Comparison of ENCODE assay signal across 9 cellular contexts in the genomic region with DNA sequence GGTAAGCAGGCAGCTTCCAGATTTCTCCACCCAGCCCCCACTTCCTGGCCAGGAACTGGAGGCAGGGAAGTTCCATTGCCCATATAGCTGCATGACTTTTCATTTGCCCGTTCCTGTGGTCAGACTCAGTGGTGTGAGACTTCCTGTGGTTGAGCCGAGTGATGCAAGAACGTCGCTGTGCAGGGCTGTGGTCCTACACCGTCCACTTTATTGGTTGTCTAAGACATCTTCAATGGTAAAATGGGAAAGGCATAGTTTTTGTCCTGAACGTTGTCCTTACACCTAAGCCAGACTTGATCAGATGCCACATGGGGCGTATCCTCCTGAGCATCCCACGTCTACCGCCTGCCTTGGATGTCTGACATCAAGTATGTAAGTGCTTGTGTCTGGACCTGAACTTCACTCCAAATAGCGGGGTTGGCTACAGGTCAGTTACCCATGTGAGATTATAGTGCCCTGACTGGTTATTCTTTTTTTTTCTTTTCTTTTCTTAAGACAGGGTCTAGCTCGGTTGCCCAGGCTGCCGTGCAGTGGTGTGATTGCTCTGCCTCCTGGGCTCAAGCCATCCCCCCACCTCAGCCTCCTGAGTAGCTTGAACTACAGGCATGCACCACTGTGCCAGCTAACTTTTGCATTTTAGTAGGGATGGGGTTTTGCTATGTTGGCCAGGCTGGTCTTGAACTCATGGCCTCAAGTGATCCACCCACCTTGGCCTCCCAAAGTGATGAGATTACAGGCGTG. TPM values are rescaled to one million over a fixed set of nuclear protein-coding genes. Genes with fewer than 3 reads are reported as not detected.
DNase-seq lines count a peak whose midpoint lies in the region; ATAC-seq and TF ChIP-seq lines count a peak whose summit lies in the region.
"Had no signal": no experiment of that assay in that cellular context is flagged by ENCODE, and none has a peak within 500 bp of the region (broad histone marks: within the 10 kb centered on the region; RNA-seq: fewer than 3 reads in every experiment).

No MANE protein-coding gene starts in this region.

- H3K36me3 ChIP-seq in breast epithelium, result no peaks in the 10 kb centered on the region
- no peaks in the 10 kb centered on the region for H3K36me3 ChIP-seq in PC-9 (ENCODE audit: low read depth)
- no peaks in the 10 kb centered on the region for H3K36me3 ChIP-seq in stomach

- H3K27me3 ChIP-seq in breast epithelium (peaks cover 0 to 9% of the 10 kb centered on the region in 2 donors), PC-9 (ENCODE audit: insufficient read depth, low read depth) (no peaks in the 10 kb centered on the region), stomach (peaks cover 0 to 24% (median 0%) of the 10 kb centered on the region in 3 donors)

- no peak for TF ChIP-seq POLR2A in breast epithelium (IDR thresholded peaks at IDR 0.05)
- TF ChIP-seq POLR2A in stomach (IDR thresholded peaks at IDR 0.05), result no peak

- no peaks in the 10 kb centered on the region for H3K36me3 Mint-ChIP-seq in MCF 10A (ENCODE audit: insufficient read depth, unreplicated experiment)

- H3K4me3 Mint-ChIP-seq in MCF 10A (ENCODE audit: unreplicated experiment), result no peak overlapping the region

- H3F3A ChIP-seq in PC-9 (ENCODE audit: insufficient read depth, low read depth), result peaks cover 30% of the 10 kb centered on the region; the same call in 1 of the 2 replicates

- H4K20me1 ChIP-seq in PC-9 (ENCODE audit: insufficient read depth), result no peaks in the 10 kb centered on the region

- H3K9me3 Mint-ChIP-seq in MCF 10A (ENCODE audit: unreplicated experiment), result no peaks in the 10 kb centered on the region

- no peaks in the 10 kb centered on the region for H3K9me2 ChIP-seq in PC-9 (ENCODE audit: insufficient read depth)

- TF ChIP-seq EP300 in stomach (IDR thresholded peaks at IDR 0.05), result no peak

- peak; percentile 82 for DNase-seq in MCF 10A (ENCODE audit: unreplicated experiment)
- no peak for DNase-seq in breast epithelium (ENCODE audit: low spot score in 2 of 2)
- DNase-seq in PC-9, result peak; percentile 49 to 55
- peak; percentile 30 for DNase-seq in epithelial cell of esophagus (ENCODE audit: low read depth)
- peak; percentile 39 for DNase-seq in stomach
- no peak for DNase-seq in NCI-H1417 (lab: John Stamatoyannopoulos, UW)
- DNase-seq in activated gamma-delta T cell treated with Interleukin-2 at 50 U/mL for 16 hours, result no peak

- H3K4me1 Mint-ChIP-seq in MCF 10A (ENCODE audit: insufficient read depth, unreplicated experiment), result peaks cover 14% of the 10 kb centered on the region

- BruUV-seq in MCF 10A (replicated peaks; lab: Mats Ljungman, UMichigan) (no TSS peak), PC-9 (replicated peaks; lab: Mats Ljungman, UMichigan) (TSS peak; percentile 17)

- H3K27me3 Mint-ChIP-seq in MCF 10A (ENCODE audit: insufficient read depth, unreplicated experiment), result no peaks in the 10 kb centered on the region

- WGBS in stomach, 5 donors, result 68 to 82% (median 76%) methylated on average over 12 to 13 of the region's 13 CpGs

- no peak overlapping the region; the same call in 1 of the 2 replicates for H3K4me2 ChIP-seq in PC-9

- no peaks in the 10 kb centered on the region for H3K79me2 ChIP-seq in PC-9 (ENCODE audit: low read depth)

- H3K27ac ChIP-seq in breast epithelium (no peak overlapping the region), PC-9 (peak overlapping the region; percentile 71), stomach (peak overlapping the region in 1 of 5 donors; percentile 67)

- intact Hi-C loops in MCF 10A (cut with micrococcal nuclease), result loop anchor here (10.0 kb wide), 1 partner anchor 92 kb away; no protein-coding TSS in a partner anchor
- intact Hi-C loops in breast epithelium (cut with DNase I; ENCODE audit: low total_unique reads), result no loop called here
- intact Hi-C loops in PC-9 (cut with micrococcal nuclease; ENCODE audit: unreplicated experiment), result no loop called here
- intact Hi-C loops in stomach (cut with DNase I; ENCODE audit: low total_unique reads), result loop anchor here (5.0 kb wide), 1 partner anchor 335 kb away; no protein-coding TSS in a partner anchor

- TF ChIP-seq CTCF in MCF 10A (IDR thresholded peaks at IDR 0.05; ENCODE audit: unreplicated experiment) (no peak), breast epithelium (IDR thresholded peaks at IDR 0.05) (no peak), PC-9 (conservative IDR thresholded peaks at IDR 0.05) (no peak), epithelial cell of esophagus (IDR thresholded peaks at IDR 0.05; ENCODE audit: insufficient read depth, low read depth, low read length, missing control alignments) (no peak), stomach (IDR thresholded peaks at IDR 0.05) (no peak)

- no peak overlapping the region for H3K4me3 ChIP-seq in breast epithelium
- no peak overlapping the region for H3K4me3 ChIP-seq in PC-9
- H3K4me3 ChIP-seq in epithelial cell of esophagus (ENCODE audit: low read length), result no peak overlapping the region
- no peak overlapping the region for H3K4me3 ChIP-seq in stomach

- ATAC-seq in HG02763 (IDR thresholded peaks at IDR 0.05; ENCODE audit: unreplicated experiment), result peak; percentile 50

- H3K27ac Mint-ChIP-seq in MCF 10A (ENCODE audit: low read depth, unreplicated experiment), result peak overlapping the region; percentile 23

- H3K9me3 ChIP-seq in breast epithelium (no peaks in the 10 kb centered on the region), PC-9 (ENCODE audit: insufficient read depth, low read depth) (no peaks in the 10 kb centered on the region), stomach (no peaks in the 10 kb centered on the region)

- POLR2A ChIA-PET in MCF 10A (lab: Yijun Ruan, JAX), result interaction anchor here (4.8 kb wide), 1 partner anchor 330 kb away, joined by 18 read pairs; no protein-coding TSS in a partner anchor
- POLR2A ChIA-PET in PC-9 (lab: Charles Lee; ENCODE audit: unreplicated experiment), result interaction anchor here (0.6 kb wide), 2 partner anchors 9 to 89 kb away, joined by 4 to 8 read pairs; no protein-coding TSS in a partner anchor

- CTCF ChIA-PET in MCF 10A (lab: Yijun Ruan, JAX) (interaction anchor here (0.6 to 16.1 kb wide), 8 partner anchors 12 to 1462 kb away, joined by 3 to 521 read pairs (median 42); no protein-coding TSS in a partner anchor), PC-9 (lab: Charles Lee) (interaction anchor here (0.6 kb wide), 1 partner anchor 86 kb away, joined by 5 read pairs; no protein-coding TSS in a partner anchor)

- H2AFZ ChIP-seq in PC-9, result no peak overlapping the region

- H3K4me1 ChIP-seq in breast epithelium (no peaks in the 10 kb centered on the region), PC-9 (replicated peaks; ENCODE audit: insufficient read depth) (peaks cover 40% of the 10 kb centered on the region), stomach (peaks cover 0 to 29% (median 2%) of the 10 kb centered on the region in 4 donors)

RNA-seq across cellular contexts. Expression of gene GTSF1L, which starts 25.9 kb away (rescaled TPM):
- not detected in 2 replicates for total RNA-seq in MCF 10A (2022)
- not detected for total RNA-seq in breast epithelium
- total RNA-seq in PC-9 (2021), result not detected in 2 replicates
- not detected for total RNA-seq in stomach
- not detected for polyA plus RNA-seq in stomach
- total RNA-seq: skeletal muscle tissue had no signal

Comparison
In these comparisons a context has a peak if more than half of its experiments do, and no peak if none do; other contexts are left out.
1. DNase-seq: peak in MCF 10A (single experiment), PC-9 (2 of 2), epithelial cell of esophagus (single experiment) and stomach (single experiment); none in breast epithelium (0 of 2), NCI-H1417 (0 of 3) and activated gamma-delta T cell treated with Interleukin-2 at 50 U/mL for 16 hours (single experiment).
2. intact Hi-C loops: an anchor here in MCF 10A (10.0 kb wide) and stomach (5.0 kb wide); none called in breast epithelium and PC-9.